Comparison of ENCODE assay signal across 29 cellular contexts in the genomic region with DNA sequence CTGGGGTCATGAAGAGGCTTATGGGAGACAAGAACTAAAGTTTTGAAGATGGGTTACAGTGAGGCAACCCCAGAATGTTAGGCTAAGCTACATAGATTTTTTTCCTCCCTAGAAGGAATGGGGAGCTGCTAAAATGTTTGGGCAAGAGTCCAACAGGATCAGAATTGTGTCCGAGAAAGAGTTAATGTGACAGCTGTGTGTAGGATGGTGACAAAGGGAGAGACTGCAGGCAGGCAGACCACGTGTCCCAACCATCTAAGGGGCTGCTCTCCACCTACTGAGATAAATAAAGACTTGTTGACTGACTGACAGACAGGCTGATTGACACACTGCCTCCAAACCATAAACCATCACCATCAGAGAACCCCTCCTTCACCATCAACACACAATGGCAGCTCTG.
"Had no signal": no experiment of that assay in that cellular context is flagged by ENCODE, and none has a peak within 500 bp of the region (broad histone marks: within the 10 kb centered on the region; RNA-seq: fewer than 3 reads in every experiment).

No MANE protein-coding gene starts in this region.

- H3K36me3 ChIP-seq: adrenal gland, cardiac muscle cell, WERI-Rb-1 had no signal

- H3K27ac ChIP-seq: body of pancreas, dorsolateral prefrontal cortex, WERI-Rb-1 had no signal

- H3K4me1 ChIP-seq: body of pancreas had no signal

- H3K9me3 ChIP-seq: adrenal gland, body of pancreas had no signal

- ATAC-seq: activated CD4-positive, CD25-positive, alpha-beta regulatory T cell treated with anti-CD3 and anti-CD28 coated beads, Interleukin-2, amount 50 U/mL, for 24 hours; activated CD8-positive, alpha-beta T cell treated with anti-CD3 and anti-CD28 coated beads for 36 hours; activated naive CD8-positive, alpha-beta T cell treated with anti-CD3 and anti-CD28 coated beads, Interleukin-2, amount 50 U/mL, for 24 hours; activated T-cell treated with anti-CD3 and anti-CD28 coated beads, Interleukin-2, amount 50 U/mL, for 4 hours; body of pancreas; esophagus mucosa; T-helper 17 cell had no signal

- H3K27me3 ChIP-seq: adrenal gland, body of pancreas, cardiac muscle cell, dorsolateral prefrontal cortex had no signal

- H3K4me3 ChIP-seq: adrenal gland, body of pancreas, cardiac muscle cell, coronary artery, dorsolateral prefrontal cortex had no signal

- DNase-seq: activated B cell treated with CpG ODN at 0.5 μM for 24 hours; activated CD4-positive, alpha-beta T cell treated with anti-CD3 and anti-CD28 coated beads for 48 hours; activated CD4-positive, alpha-beta T cell treated with anti-CD3 and anti-CD28 coated beads, Interleukin-2, amount 50 U/mL, for 1 hour; activated CD4-positive, alpha-beta T cell treated with anti-CD3 and anti-CD28 coated beads, Interleukin-2, amount 50 U/mL, for 48 hours; activated CD8-positive, alpha-beta memory T cell treated with anti-CD3 and anti-CD28 coated beads for 24 hours; activated CD8-positive, alpha-beta T cell treated with anti-CD3 and anti-CD28 coated beads for 36 hours; activated effector memory CD4-positive, alpha-beta T cell treated with anti-CD3 and anti-CD28 coated beads, Interleukin-2, amount 50 U/mL, for 16 hours; activated naive CD4-positive, alpha-beta T cell treated with anti-CD3 and anti-CD28 coated beads for 36 hours; activated naive CD8-positive, alpha-beta T cell treated with anti-CD3 and anti-CD28 coated beads for 36 hours; activated naive CD8-positive, alpha-beta T cell treated with anti-CD3 and anti-CD28 coated beads, Interleukin-2, amount 50 U/mL, for 24 hours; activated T-cell treated with anti-CD3 and anti-CD28 coated beads, Interleukin-2, amount 50 U/mL, for 4 hours; adrenal gland; aorta; body of pancreas; central memory CD4-positive, alpha-beta T cell; dorsolateral prefrontal cortex; effector memory CD4-positive, alpha-beta T cell; endodermal cell; foreskin fibroblast; head of caudate nucleus; T-helper 1 cell; T-helper 17 cell; T1000; WERI-Rb-1 had no signal

- FAIRE-seq: frontal cortex had no signal
